ENCODE assay signal across 19 cellular contexts in genomic region chr3:24480497-24480896, GRCh38. TPM values are rescaled to one million over a fixed set of nuclear protein-coding genes. Genes with fewer than 3 reads are reported as not detected.
DNase-seq lines count a peak whose midpoint lies in the region; ATAC-seq, FAIRE-seq and TF ChIP-seq lines count a peak whose summit lies in the region.
"Had no signal": no experiment of that assay in that cellular context is flagged by ENCODE, and none has a peak within 500 bp of the region (broad histone marks: within the 10 kb centered on the region; RNA-seq: fewer than 3 reads in every experiment).

No MANE protein-coding gene starts in this region.

- peaks cover 6% of the 10 kb centered on the region for H3K27me3 Mint-ChIP-seq in activated T-cell treated with anti-CD3 and anti-CD28 coated beads, Interleukin-2, amount 50 U/mL, for 72 hours (ENCODE audit: low read depth)

- CTCF ChIA-PET in HepG2 (lab: Yijun Ruan, JAX; ENCODE audit: low intra/inter-chr PET ratio, low total read pairs), result no interaction called here

- H3K9ac ChIP-seq in liver (ENCODE audit: low read depth in 1 of 2, low read length in 2 of 2), result no peak overlapping the region
- H3K9ac ChIP-seq in HepG2 (ENCODE audit: insufficient read depth, low read depth, low read length), result no peak overlapping the region
- no peak overlapping the region for H3K9ac ChIP-seq in adipocyte (ENCODE audit: low read length)

- TF ChIP-seq EP300 in HepG2 (IDR thresholded peaks at IDR 0.05; ENCODE audit: low read depth in 2 of 2, low read length in 2 of 2) (no peak), HepG2 (CRISPR knock-in tag; IDR thresholded peaks at IDR 0.05; ENCODE audit: borderline replicate concordance) (no peak)

- H4K20me1 ChIP-seq in HepG2 (ENCODE audit: insufficient read depth, low read length) (no peaks in the 10 kb centered on the region), hepatocyte (ENCODE audit: insufficient read depth, poor library complexity, severe bottlenecking) (no peaks in the 10 kb centered on the region)

- H3K4me3 ChIP-seq in liver (ENCODE audit: low read depth in 1 of 3, low read length in 3 of 3), result no peak overlapping the region
- H3K4me3 ChIP-seq in HepG2 (replicated peaks in 1 of 3; ENCODE audit: insufficient read depth in 1 of 3, low read depth in 2 of 3, low read length in 3 of 3), result no peak overlapping the region
- no peak overlapping the region for H3K4me3 ChIP-seq in adipocyte (ENCODE audit: low read length)
- no peak overlapping the region for H3K4me3 ChIP-seq in hepatocyte
- H3K4me3 ChIP-seq in Peyer's patch, result no peak overlapping the region

- H3K4me1 ChIP-seq in liver (ENCODE audit: control insufficient read depth in 4 of 4, insufficient read depth in 4 of 4, low read length in 3 of 4), result peaks cover 5 to 22% (median 21%) of the 10 kb centered on the region in 4 donors
- H3K4me1 ChIP-seq in HepG2 (ENCODE audit: insufficient read depth, low read length), result peaks cover 30% of the 10 kb centered on the region
- peaks cover 28% of the 10 kb centered on the region for H3K4me1 ChIP-seq in adipocyte (ENCODE audit: control insufficient read depth, insufficient read depth, low read length)
- peaks cover 3% of the 10 kb centered on the region for H3K4me1 ChIP-seq in hepatocyte (ENCODE audit: insufficient read depth)
- H3K4me1 ChIP-seq in Peyer's patch, result peaks cover 0 to 6% (median 0%) of the 10 kb centered on the region in 4 donors

- DNase-seq in HepG2 (ENCODE audit: low spot score) (no peak), adipocyte (ENCODE audit: low read depth) (peak; percentile 52), hepatocyte (ENCODE audit: low spot score) (no peak), DMS79 (lab: John Stamatoyannopoulos, UW) (no peak), Peyer's patch (no peak)
- DNase-seq in activated T-cell treated with anti-CD3 and anti-CD28 coated beads, Interleukin-2, amount 50 U/mL, for 72 hours, result no peak
- DNase-seq: AML-193, GDM1, GOT3, KBM-7, NCI-H1436, NCI-H1930, NCI-H345, NCI-H524 treated with DMSO at 0.1 percent for 48 hours had no signal

- TF ChIP-seq RAD21 in liver (IDR thresholded peaks at IDR 0.05) (no peak), HepG2 (CRISPR knock-in tag; IDR thresholded peaks at IDR 0.05) (no peak)

- H3K79me2 ChIP-seq in HepG2 (ENCODE audit: insufficient read depth, low read length) (peaks cover 45% of the 10 kb centered on the region), hepatocyte (peaks cover 96% of the 10 kb centered on the region)

- H3K9me3 ChIP-seq in liver (ENCODE audit: control insufficient read depth in 4 of 4, low read length in 3 of 4) (no peaks in the 10 kb centered on the region), HepG2 (ENCODE audit: low read length) (no peaks in the 10 kb centered on the region), adipocyte (ENCODE audit: control insufficient read depth, low read length) (no peaks in the 10 kb centered on the region), hepatocyte (ENCODE audit: low read depth) (no peaks in the 10 kb centered on the region), Peyer's patch (no peaks in the 10 kb centered on the region)

- no peak overlapping the region for H3K4me2 ChIP-seq in HepG2 (ENCODE audit: low read depth, low read length)
- H3K4me2 ChIP-seq in hepatocyte, result no peak overlapping the region

- no peaks in the 10 kb centered on the region for H3K4me1 Mint-ChIP-seq in activated T-cell treated with anti-CD3 and anti-CD28 coated beads, Interleukin-2, amount 50 U/mL, for 72 hours (ENCODE audit: low read depth)

- H3K36me3 ChIP-seq in liver (ENCODE audit: control insufficient read depth in 4 of 4, insufficient read depth in 3 of 4, low read depth in 1 of 4, low read length in 3 of 4) (peaks cover 0 to 3% (median 0%) of the 10 kb centered on the region in 4 donors), HepG2 (replicated peaks in 1 of 2; ENCODE audit: control insufficient read depth in 1 of 2, insufficient read depth in 2 of 2, low read length in 2 of 2) (no peaks in the 10 kb centered on the region; a peak in 2 of 5 replicates), adipocyte (ENCODE audit: control insufficient read depth, insufficient read depth, low read length, severe bottlenecking) (no peaks in the 10 kb centered on the region), hepatocyte (replicated peaks; ENCODE audit: insufficient read depth, low read depth) (no peaks in the 10 kb centered on the region), Peyer's patch (no peaks in the 10 kb centered on the region)

- peak overlapping the region in 1 of 2 donors; percentile 63 for H3K27ac ChIP-seq in liver (ENCODE audit: low read depth in 1 of 2, low read length in 2 of 2)
- H3K27ac ChIP-seq in HepG2 (ENCODE audit: extremely low read length, insufficient read depth, low read length), result no peak overlapping the region
- H3K27ac ChIP-seq in hepatocyte, result peak overlapping the region; percentile 3
- no peak overlapping the region for H3K27ac ChIP-seq in Peyer's patch
- H3K27ac ChIP-seq: 22Rv1 had no signal

- H3K9me3 Mint-ChIP-seq in activated T-cell treated with anti-CD3 and anti-CD28 coated beads, Interleukin-2, amount 50 U/mL, for 72 hours, result peaks cover 2 to 3% of the 10 kb centered on the region in 2 donors

- no peak for ATAC-seq in HepG2
- no peak for ATAC-seq in activated T-cell treated with anti-CD3 and anti-CD28 coated beads, Interleukin-2, amount 50 U/mL, for 72 hours (replicated peaks in 1 of 2)
- ATAC-seq in GM18502 (IDR thresholded peaks at IDR 0.05; ENCODE audit: poor library complexity, unreplicated experiment), result no peak

- intact Hi-C loops in HepG2 (cut with micrococcal nuclease; ENCODE audit: unreplicated experiment), result no loop called here

- in situ Hi-C loops in HepG2 (cut with HindIII; ENCODE audit: extremely low pct_ligation_motif_present, low pct_unique_long_range_greater_than_20kb), result no loop called here

- POLR2A ChIA-PET in HepG2 (lab: Yijun Ruan, JAX), result interaction anchor here (1.0 to 1.4 kb wide), 2 partner anchors 16 to 30 kb away, joined by 4 to 6 read pairs; no protein-coding TSS in a partner anchor

- no TSS peak for BruUV-seq in HepG2 (replicated peaks; lab: Mats Ljungman, UMichigan)

- TF ChIP-seq POLR2A in HepG2 (IDR thresholded peaks at IDR 0.05; ENCODE audit: insufficient read depth in 1 of 2, low read depth in 2 of 2, low read length in 2 of 2), result no peak
- no peak for TF ChIP-seq POLR2A in Peyer's patch (IDR thresholded peaks at IDR 0.05)

- H3K27me3 ChIP-seq in liver (ENCODE audit: control insufficient read depth in 4 of 4, insufficient read depth in 4 of 4, low read length in 3 of 4) (no peaks in the 10 kb centered on the region), HepG2 (ENCODE audit: control insufficient read depth in 1 of 2, insufficient read depth in 2 of 2, low read length in 2 of 2) (no peaks in the 10 kb centered on the region), adipocyte (replicated peaks; ENCODE audit: control insufficient read depth, insufficient read depth, low read length) (no peaks in the 10 kb centered on the region), hepatocyte (no peaks in the 10 kb centered on the region), Peyer's patch (no peaks in the 10 kb centered on the region)

- H3K9me2 ChIP-seq in hepatocyte (replicated peaks; ENCODE audit: insufficient read depth), result no peaks in the 10 kb centered on the region

- no peak for FAIRE-seq in HepG2 (lab: Jason Lieb, UNC)
- FAIRE-seq: GM19239 had no signal

- no peak overlapping the region for H3K27ac Mint-ChIP-seq in activated T-cell treated with anti-CD3 and anti-CD28 coated beads, Interleukin-2, amount 50 U/mL, for 72 hours
- H3K27ac Mint-ChIP-seq: CD14-positive monocyte had no signal

- no peak overlapping the region for H3K4me3 Mint-ChIP-seq in activated T-cell treated with anti-CD3 and anti-CD28 coated beads, Interleukin-2, amount 50 U/mL, for 72 hours
- H3K4me3 Mint-ChIP-seq: CD14-positive monocyte had no signal

- no peak overlapping the region for H2AFZ ChIP-seq in HepG2 (ENCODE audit: low read length)
- no peak overlapping the region for H2AFZ ChIP-seq in hepatocyte

- no peaks in the 10 kb centered on the region for H3K36me3 Mint-ChIP-seq in activated T-cell treated with anti-CD3 and anti-CD28 coated beads, Interleukin-2, amount 50 U/mL, for 72 hours (ENCODE audit: insufficient read depth in 2 of 2)
- H3K36me3 Mint-ChIP-seq: CD14-positive monocyte had no signal

- no peak for TF ChIP-seq CTCF in liver (IDR thresholded peaks at IDR 0.05; ENCODE audit: low read depth, low read length, missing input control)
- no peak for TF ChIP-seq CTCF in HepG2 (CRISPR knock-in tag; IDR thresholded peaks at IDR 0.05)
- no peak for TF ChIP-seq CTCF in hepatocyte (IDR thresholded peaks at IDR 0.05; ENCODE audit: poor library complexity)
- TF ChIP-seq CTCF in Peyer's patch (IDR thresholded peaks at IDR 0.05), result no peak

TF ChIP-seq in HepG2, 621 proteins besides CTCF, POLR2A, EP300 and RAD21 (continues in another document):
- TF ChIP-seq KAT2B (IDR thresholded peaks at IDR 0.05; ENCODE audit: borderline replicate concordance, low read depth, low read length), result no peak

RNA-seq across cellular contexts. Expression of gene THRB, which starts 14.2 kb away (rescaled TPM):
- total RNA-seq in liver, result 10 to 100 TPM; 10.8 to 23.9 TPM
- 1 to 10 TPM; 5.9 to 7.8 TPM for polyA plus RNA-seq in liver
- total RNA-seq in HepG2 (2016; rRNA removed; fragmentation: Illumina TruSeq; extraction: Trizol), result 22.7 and 30.1 TPM in 2 replicates
- 9.2 and 10.9 TPM in 2 replicates for total RNA-seq in HepG2 (2016; cell fraction: cytosol; rRNA removed; fragmentation: Illumina TruSeq; extraction: Trizol; ENCODE audit: low read depth)
- 20.4 and 24.3 TPM in 2 replicates for total RNA-seq in HepG2 (2016; cell fraction: insoluble cytoplasmic fraction; rRNA removed; fragmentation: Illumina TruSeq; extraction: Trizol)
- total RNA-seq in HepG2 (2016; cell fraction: membrane; rRNA removed; fragmentation: Illumina TruSeq; extraction: Trizol), result 16.1 and 18.6 TPM in 2 replicates
- total RNA-seq in HepG2 (2016; cell fraction: nucleus; rRNA removed; fragmentation: Illumina TruSeq; extraction: Trizol), result 40.5 and 40.8 TPM in 2 replicates
- 4.3 and 4.7 TPM in 2 replicates for polyA plus RNA-seq in HepG2 (2011; rRNA removed)
- 3.0 and 4.0 TPM in 2 replicates for polyA plus RNA-seq in HepG2 (2011; cell fraction: cytosol; rRNA removed)
- polyA plus RNA-seq in HepG2 (2011; cell fraction: nucleus; rRNA removed), result 6.1 and 7.0 TPM in 2 replicates
- polyA plus RNA-seq in HepG2 (2012), result 7.5 and 9.3 TPM in 2 replicates
- polyA plus RNA-seq in HepG2 (2016; cell fraction: cytosol; fragmentation: Illumina TruSeq; extraction: Trizol; ENCODE audit: low read depth), result 3.5 and 4.3 TPM in 2 replicates
- polyA plus RNA-seq in HepG2 (2016; cell fraction: insoluble cytoplasmic fraction; fragmentation: Illumina TruSeq; extraction: Trizol; ENCODE audit: low read depth), result 14.8 and 17.3 TPM in 2 replicates
- 6.5 and 6.7 TPM in 2 replicates for polyA plus RNA-seq in HepG2 (2016; cell fraction: membrane; fragmentation: Illumina TruSeq; extraction: Trizol; ENCODE audit: low read depth)
- 14.6 and 17.3 TPM in 2 replicates for polyA plus RNA-seq in HepG2 (2016; cell fraction: nucleus; fragmentation: Illumina TruSeq; extraction: Trizol; ENCODE audit: insufficient read depth, low read depth)
- 3.3 and 9.4 TPM in 2 replicates for polyA minus RNA-seq in HepG2 (2011; rRNA and poly(A)+ RNA removed; ENCODE audit: low replicate concordance)
- polyA minus RNA-seq in HepG2 (2011; cell fraction: cytosol; rRNA and poly(A)+ RNA removed), result 8.1 and 8.3 TPM in 2 replicates
- 45.8 and 47.3 TPM in 2 replicates for polyA minus RNA-seq in HepG2 (2011; cell fraction: nucleus; rRNA and poly(A)+ RNA removed)
- 60.0 and 66.4 TPM in 2 replicates for total RNA-seq in hepatocyte
- 26.8 and 28.1 TPM in 2 replicates for polyA plus RNA-seq in hepatocyte
- total RNA-seq in activated T-cell treated with anti-CD3 and anti-CD28 coated beads, Interleukin-2, amount 50 U/mL, for 72 hours, result not detected
- 10 to 100 TPM in 2 of 4 donors, 1 to 10 TPM in 2; 2.6 to 13.2 (median 8.4) TPM for total RNA-seq in Peyer's patch
- polyA plus RNA-seq: CD14-positive monocyte had no signal
